In the genomic region with DNA sequence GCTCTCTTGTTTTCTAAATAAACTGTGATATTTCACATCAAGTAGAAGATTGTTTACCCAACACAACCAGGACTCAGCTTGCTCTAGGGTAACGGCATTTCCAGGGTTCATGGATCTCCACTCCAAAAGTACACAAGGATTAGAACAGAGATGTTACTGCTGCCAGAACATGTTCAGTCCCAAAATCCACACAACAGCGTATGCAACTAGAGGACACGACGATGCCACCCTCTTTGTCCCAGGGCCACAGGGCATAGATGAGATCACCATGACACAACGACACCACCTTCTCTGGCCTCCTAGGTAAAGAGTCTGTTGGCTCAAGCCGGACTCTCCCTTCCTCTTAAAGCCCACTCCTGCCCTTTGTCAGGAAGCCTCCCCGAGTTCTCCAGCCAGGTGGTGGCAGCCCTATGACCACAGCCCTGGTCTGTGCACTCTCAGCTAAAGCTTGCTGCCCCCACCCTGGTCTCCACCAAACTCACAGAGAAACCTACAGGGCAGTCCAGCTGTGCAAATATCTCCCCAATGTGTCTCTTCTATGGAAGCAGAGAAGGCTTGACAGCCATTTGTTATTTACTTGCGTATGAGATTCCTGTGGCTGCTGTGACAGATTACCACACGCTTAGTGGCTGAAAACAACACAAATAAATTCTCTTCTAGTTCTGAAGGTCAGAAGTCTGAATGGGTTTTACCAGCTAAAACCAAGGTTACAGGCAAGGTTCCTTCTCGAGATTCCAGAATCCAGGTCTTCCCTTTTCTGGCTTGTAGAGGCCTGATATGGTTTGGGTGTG, we compare ENCODE assay signal across 19 cellular contexts.
"Had no signal": no experiment of that assay in that cellular context is flagged by ENCODE, and none has a peak within 500 bp of the region (broad histone marks: within the 10 kb centered on the region; RNA-seq: fewer than 3 reads in every experiment).

No MANE protein-coding gene starts in this region.

- H3K4me3 ChIP-seq: cardiac muscle cell, colonic mucosa, left lung, ovary, suprapubic skin had no signal

- H3K27me3 ChIP-seq: cardiac muscle cell, colonic mucosa, foreskin keratinocyte, left lung, ovary, suprapubic skin had no signal

- H3K4me1 ChIP-seq: foreskin keratinocyte had no signal

- H3K9me3 ChIP-seq: colonic mucosa, left lung, ovary, suprapubic skin had no signal

- H3K27ac ChIP-seq: cardiac muscle cell, colonic mucosa, foreskin keratinocyte, left lung, ovary, suprapubic skin, VCaP had no signal

- ATAC-seq: foreskin keratinocyte; left lung; naive thymus-derived CD4-positive, alpha-beta T cell; sciatic nerve had no signal

- H3K36me3 ChIP-seq: cardiac muscle cell, colonic mucosa, left lung, ovary, suprapubic skin had no signal

- DNase-seq: activated CD4-positive, alpha-beta T cell treated with anti-CD3 and anti-CD28 coated beads for 1 hour; activated CD8-positive, alpha-beta memory T cell treated with anti-CD3 and anti-CD28 coated beads for 24 hours; activated CD8-positive, alpha-beta memory T cell treated with anti-CD3 and anti-CD28 coated beads, Interleukin-2, amount 50 U/mL, for 48 hours; activated effector memory CD4-positive, alpha-beta T cell treated with Interleukin-2 at 50 U/mL for 16 hours; activated T-cell treated with anti-CD3 and anti-CD28 coated beads, Interleukin-2, amount 50 U/mL, for 48 hours; colonic mucosa; foreskin keratinocyte; glutamatergic neuron; hypothalamus; islet precursor cell; left lung; naive thymus-derived CD4-positive, alpha-beta T cell; ovary; SW 1271; T-helper 2 cell had no signal
